In the genomic region with DNA sequence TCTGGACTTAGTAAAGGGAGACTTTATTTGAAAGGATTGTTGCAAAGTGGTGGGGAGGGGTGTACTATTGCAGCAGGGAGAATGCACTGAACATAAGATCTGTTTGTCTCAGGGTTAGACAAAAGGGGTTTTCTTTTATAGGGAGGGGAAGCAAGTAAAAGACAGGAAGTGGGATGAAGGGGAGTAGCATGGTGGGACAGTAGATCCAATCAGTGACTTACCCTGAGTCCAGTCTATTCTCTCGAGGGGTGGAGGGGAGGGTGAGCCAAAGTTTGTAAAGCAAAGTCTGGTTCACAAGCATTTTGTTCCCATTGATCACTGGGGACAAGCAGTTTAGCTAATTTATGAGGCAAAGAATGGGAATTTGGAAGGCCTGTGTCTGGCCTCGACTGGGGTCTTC, we compare ENCODE assay signal across 23 cellular contexts. TPM values are rescaled to one million over a fixed set of nuclear protein-coding genes. Genes with fewer than 3 reads are reported as not detected.
DNase-seq lines count a peak whose midpoint lies in the region; ATAC-seq and TF ChIP-seq lines count a peak whose summit lies in the region.
"Had no signal": no experiment of that assay in that cellular context is flagged by ENCODE, and none has a peak within 500 bp of the region (broad histone marks: within the 10 kb centered on the region; RNA-seq: fewer than 3 reads in every experiment).

No MANE protein-coding gene starts in this region.

- no peaks in the 10 kb centered on the region for H3K79me2 ChIP-seq in mesendoderm (ENCODE audit: control insufficient read depth, insufficient read depth, low read length)
- H3K79me2 ChIP-seq: parathyroid adenoma had no signal

- intact Hi-C loops in CD8-positive, alpha-beta T cell (cut with DNase I, micrococcal nuclease) = no loop called here

- H3K9me3 Mint-ChIP-seq in CD8-positive, alpha-beta T cell = no peaks in the 10 kb centered on the region
- H3K9me3 Mint-ChIP-seq in neural crest cell = no peaks in the 10 kb centered on the region
- H3K9me3 Mint-ChIP-seq: activated CD8-positive, alpha-beta T cell treated with anti-CD3 and anti-CD28 coated beads for 36 hours had no signal

- no peak overlapping the region for H2AK5ac ChIP-seq in mesendoderm (ENCODE audit: low read length)

- H3K27ac ChIP-seq in CD8-positive, alpha-beta T cell (ENCODE audit: low read depth, low read length) = no peak overlapping the region
- no peak overlapping the region for H3K27ac ChIP-seq in mesendoderm (ENCODE audit: low read depth, low read length)
- H3K27ac ChIP-seq: epithelial cell of prostate, lower lobe of right lung, parathyroid adenoma, vagina had no signal

- H2BK15ac ChIP-seq in mesendoderm (replicated peaks; ENCODE audit: low read depth) = no peak overlapping the region

- no peak for DNase-seq in CD8-positive, alpha-beta T cell
- peak; percentile 9 for DNase-seq in Jurkat, Clone E6-1 (ENCODE audit: low read depth, low spot score)
- DNase-seq in epidermal melanocyte (ENCODE audit: insufficient read length, low spot score) (peak; percentile 70), neural crest cell (ENCODE audit: low read depth, low spot score) (peak; percentile 14), mesendoderm (no peak), NCI-H2107 (lab: John Stamatoyannopoulos, UW) (no peak)
- DNase-seq: activated CD8-positive, alpha-beta T cell treated with anti-CD3 and anti-CD28 coated beads for 36 hours; activated gamma-delta T cell treated with Interleukin-2 at 50 U/mL for 16 hours; activated T-cell treated with anti-CD3 and anti-CD28 coated beads for 4 hours; amniotic stem cell; dermis blood vessel endothelial cell; DMS53; GF-D8; lower lobe of right lung; NCI-H1694 treated with DMSO at 0.1 percent for 48 hours; NCI-H69; T-helper 9 cell had no signal

- no peaks in the 10 kb centered on the region for H3K79me1 ChIP-seq in mesendoderm (ENCODE audit: low read length)

- H3K9ac ChIP-seq in mesendoderm (ENCODE audit: low read length) = no peak overlapping the region
- H3K9ac ChIP-seq: parathyroid adenoma had no signal

- no peak for ATAC-seq in CD8-positive, alpha-beta T cell
- ATAC-seq in HG02759 (IDR thresholded peaks at IDR 0.05; ENCODE audit: unreplicated experiment) = no peak
- ATAC-seq: activated CD4-positive, CD25-positive, alpha-beta regulatory T cell treated with anti-CD3 and anti-CD28 coated beads, Interleukin-2, amount 50 U/mL, for 24 hours; activated CD8-positive, alpha-beta T cell treated with anti-CD3 and anti-CD28 coated beads for 36 hours; K562; lower lobe of right lung had no signal

- H3K36me3 ChIP-seq in CD8-positive, alpha-beta T cell (ENCODE audit: insufficient read depth, low read length) = peaks cover 14% of the 10 kb centered on the region
- H3K36me3 ChIP-seq in mesendoderm (ENCODE audit: control insufficient read depth, insufficient read depth, low read length) = peaks cover 6% of the 10 kb centered on the region

- no peaks in the 10 kb centered on the region for H3K27me3 ChIP-seq in CD8-positive, alpha-beta T cell (ENCODE audit: insufficient read depth, low read length)
- H3K27me3 ChIP-seq in mesendoderm (ENCODE audit: insufficient read depth, low read length, poor library complexity) = no peaks in the 10 kb centered on the region
- H3K27me3 ChIP-seq: vagina had no signal

- no peak overlapping the region for H3K4me3 ChIP-seq in CD8-positive, alpha-beta T cell (ENCODE audit: low read depth, low read length)
- no peak overlapping the region for H3K4me3 ChIP-seq in Jurkat, Clone E6-1 (ENCODE audit: low read length)
- no peak overlapping the region for H3K4me3 ChIP-seq in mesendoderm (ENCODE audit: low read length)
- H3K4me3 ChIP-seq: K562, lower lobe of right lung, vagina had no signal

- no peak overlapping the region for H3K56ac ChIP-seq in mesendoderm (ENCODE audit: low read length)

- peaks cover 8% of the 10 kb centered on the region for H3K4me1 Mint-ChIP-seq in CD8-positive, alpha-beta T cell (ENCODE audit: low read depth)
- peaks cover 31% of the 10 kb centered on the region for H3K4me1 Mint-ChIP-seq in neural crest cell

- CTCF ChIA-PET in CD8-positive, alpha-beta T cell (lab: Charles Lee) = no interaction called here

- TF ChIP-seq CTCF in CD8-positive, alpha-beta T cell (IDR thresholded peaks at IDR 0.05) = no peak
- TF ChIP-seq CTCF in neural crest cell (conservative IDR thresholded peaks at IDR 0.05) = no peak

- no CpG with 5 or more reads among the region's 2 CpGs for WGBS in mesendoderm (ENCODE audit: extremely low coverage, insufficient coverage, low lambda C conversion rate)

- no peak overlapping the region for H4K8ac ChIP-seq in mesendoderm (ENCODE audit: low read depth, low read length)

- no peaks in the 10 kb centered on the region for H3K4me1 ChIP-seq in CD8-positive, alpha-beta T cell (ENCODE audit: insufficient read depth, low read length)
- no peaks in the 10 kb centered on the region for H3K4me1 ChIP-seq in mesendoderm (ENCODE audit: control insufficient read depth, low read depth, low read length)
- H3K4me1 ChIP-seq: lower lobe of right lung, parathyroid adenoma, vagina had no signal

- no peaks in the 10 kb centered on the region for H3K27me3 Mint-ChIP-seq in CD8-positive, alpha-beta T cell (ENCODE audit: low read depth)
- no peaks in the 10 kb centered on the region for H3K27me3 Mint-ChIP-seq in neural crest cell (ENCODE audit: low read depth)
- H3K27me3 Mint-ChIP-seq: activated CD8-positive, alpha-beta T cell treated with anti-CD3 and anti-CD28 coated beads for 36 hours had no signal

- no peak overlapping the region for H3K18ac ChIP-seq in mesendoderm (ENCODE audit: low read length)

- H3K4me2 ChIP-seq in mesendoderm (ENCODE audit: low read length) = no peak overlapping the region

- no peak overlapping the region for H3K23ac ChIP-seq in mesendoderm (ENCODE audit: low read length)

- H3K4ac ChIP-seq in mesendoderm (ENCODE audit: low read depth, low read length) = no peak overlapping the region

- H3K27ac Mint-ChIP-seq in CD8-positive, alpha-beta T cell = peak overlapping the region; percentile 50
- H3K27ac Mint-ChIP-seq in neural crest cell (ENCODE audit: unreplicated experiment) = peak overlapping the region; percentile 96
- H3K27ac Mint-ChIP-seq: activated CD8-positive, alpha-beta T cell treated with anti-CD3 and anti-CD28 coated beads for 36 hours had no signal

- H4K5ac ChIP-seq in mesendoderm (ENCODE audit: low read length) = no peak overlapping the region

- H2BK120ac ChIP-seq in mesendoderm (ENCODE audit: low read depth, low read length) = no peak overlapping the region

- peaks cover 56% of the 10 kb centered on the region for H3K36me3 Mint-ChIP-seq in CD8-positive, alpha-beta T cell
- H3K36me3 Mint-ChIP-seq in neural crest cell (ENCODE audit: low read depth) = peaks cover 37% of the 10 kb centered on the region

- H3K4me3 Mint-ChIP-seq in CD8-positive, alpha-beta T cell = no peak overlapping the region
- peak overlapping the region; percentile 69 for H3K4me3 Mint-ChIP-seq in neural crest cell
- H3K4me3 Mint-ChIP-seq: activated CD8-positive, alpha-beta T cell treated with anti-CD3 and anti-CD28 coated beads for 36 hours had no signal

- no peak overlapping the region for H2BK5ac ChIP-seq in mesendoderm (ENCODE audit: low read length)

- POLR2A ChIA-PET in CD8-positive, alpha-beta T cell (lab: Charles Lee) = no interaction called here

- H3K9me3 ChIP-seq in CD8-positive, alpha-beta T cell (ENCODE audit: low read length) = no peaks in the 10 kb centered on the region
- H3K9me3 ChIP-seq: lower lobe of right lung, vagina had no signal

RNA-seq across cellular contexts. Expression of gene CYP27C1, which starts 35.0 kb away (rescaled TPM):
- total RNA-seq in CD8-positive, alpha-beta T cell = not detected
- not detected for polyA plus RNA-seq in Jurkat, Clone E6-1 (2012; ENCODE audit: insufficient read depth, insufficient read length)
- total RNA-seq in neural crest cell = 10.1 and 10.2 TPM in 2 replicates
- 1.4 TPM for polyA plus RNA-seq in mesendoderm (2013, experiment 1 of 2)
- polyA plus RNA-seq in mesendoderm (2013, experiment 2 of 2) = 1.3 TPM
- total RNA-seq: activated CD8-positive, alpha-beta T cell treated with anti-CD3 and anti-CD28 coated beads for 36 hours; dermis blood vessel endothelial cell; K562; lower lobe of right lung had no signal
- polyA plus RNA-seq: K562 had no signal

RNA-seq across cellular contexts. Expression of gene ERCC3, which starts 38.8 kb away (rescaled TPM):
- 10 to 100 TPM; 43.2 to 46.4 TPM for total RNA-seq in CD8-positive, alpha-beta T cell
- 76.6 TPM for polyA plus RNA-seq in Jurkat, Clone E6-1 (2012; ENCODE audit: insufficient read depth, insufficient read length)
- total RNA-seq in neural crest cell = 63.6 and 67.4 TPM in 2 replicates
- polyA plus RNA-seq in mesendoderm (2013, experiment 1 of 2) = 33.8 TPM
- 34.2 TPM for polyA plus RNA-seq in mesendoderm (2013, experiment 2 of 2)

Comparison
In these comparisons a context has a peak if more than half of its experiments do, and no peak if none do; other contexts are left out.
1. DNase-seq: peak in Jurkat, Clone E6-1 (single experiment), epidermal melanocyte (single experiment) and neural crest cell (single experiment); none in CD8-positive, alpha-beta T cell (0 of 7), mesendoderm (single experiment) and NCI-H2107 (single experiment).
2. RNA of gene CYP27C1, which starts 35.0 kb away (total RNA-seq): 10.1 to 10.2 TPM in neural crest cell; not detected in CD8-positive, alpha-beta T cell; every median in the first group is over 10 times any median in the second.